ENCODE assay signal across 8 cellular contexts in genomic region chr14:76151398-76152332, GRCh38. TPM values are rescaled to one million over a fixed set of nuclear protein-coding genes. Genes with fewer than 3 reads are reported as not detected.
DNase-seq lines count a peak whose midpoint lies in the region; ATAC-seq and TF ChIP-seq lines count a peak whose summit lies in the region.

Gene GPATCH2L (plus strand): TSS chr14:76151922. CDS start chr14:76154364, 2,442 bp downstream.

- CTCF ChIA-PET in activated CD4-positive, alpha-beta T cell treated with anti-CD3 and anti-CD28 coated beads, Interleukin-2, amount 10 ng/mL, durations not matched to agents 7 days and 5 days (lab: Charles Lee), result interaction anchor here (1.5 kb wide), 1 partner anchor 10 kb away, joined by 4 read pairs; no protein-coding TSS in a partner anchor

- peaks cover 53% of the 10 kb centered on the region for H3K4me1 Mint-ChIP-seq in activated CD4-positive, alpha-beta T cell treated with anti-CD3 and anti-CD28 coated beads, Interleukin-2, amount 10 ng/mL, durations not matched to agents 7 days and 5 days

- intact Hi-C loops in left lung (cut with DNase I), result no loop called here

- TF ChIP-seq CTCF in left lung (IDR thresholded peaks at IDR 0.05), result no peak

- peak within 1 kb of the TSS; percentile 85 to 99 (median 94) for H3K4me2 ChIP-seq in BLaER1 treated with 17β-estradiol and CSF1 and Interleukin-3, amounts not matched to agents 10 nM and 100 nM

- peaks cover 39 to 43% (median 41%) of the 10 kb centered on the region in 11 experiments for H4K20me1 ChIP-seq in BLaER1 treated with 17β-estradiol and CSF1 and Interleukin-3, amounts not matched to agents 10 nM and 100 nM

- POLR2A ChIA-PET in activated CD4-positive, alpha-beta T cell treated with anti-CD3 and anti-CD28 coated beads, Interleukin-2, amount 10 ng/mL, durations not matched to agents 7 days and 5 days (lab: Charles Lee), result interaction anchor here (0.5 kb wide), 1 partner anchor 295 kb away, joined by 10 read pairs; no protein-coding TSS in a partner anchor

- no peaks in the 10 kb centered on the region for H3K27me3 ChIP-seq in BLaER1 treated with 17β-estradiol and CSF1 and Interleukin-3, amounts not matched to agents 10 nM and 100 nM
- H3K27me3 ChIP-seq in left lung, result peaks cover 0 to 11% of the 10 kb centered on the region in 2 donors

- ATAC-seq in HG03457 (IDR thresholded peaks at IDR 0.05; ENCODE audit: unreplicated experiment) (peak; percentile 63), left lung (peak; percentile 100)

- H3K4me1 ChIP-seq in BLaER1 treated with 17β-estradiol and CSF1 and Interleukin-3, amounts not matched to agents 10 nM and 100 nM, result peaks cover 41 to 52% (median 45%) of the 10 kb centered on the region in 10 experiments
- peaks cover 23 to 44% of the 10 kb centered on the region in 2 donors for H3K4me1 ChIP-seq in left lung

- peaks cover 0 to 11% (median 0%) of the 10 kb centered on the region in 11 experiments; a peak in 2 of 22 replicates for H3K9me3 ChIP-seq in BLaER1 treated with 17β-estradiol and CSF1 and Interleukin-3, amounts not matched to agents 10 nM and 100 nM (replicated peaks in 1 of 11)
- H3K9me3 ChIP-seq in left lung, result no peaks in the 10 kb centered on the region

- peak within 1 kb of the TSS; percentile 92 to 99 (median 96) for H3K27ac ChIP-seq in BLaER1 treated with 17β-estradiol and CSF1 and Interleukin-3, amounts not matched to agents 10 nM and 100 nM
- H3K27ac ChIP-seq in left lung, result peak within 1 kb of the TSS; percentile 87 to 94

- DNase-seq in GM19240 (ENCODE audit: insufficient read length, low spot score) (peak; percentile 91), NCI-H526 treated with DMSO at 0.1 percent for 48 hours (lab: John Stamatoyannopoulos, UW) (peak; percentile 69), dedifferentiated amniotic fluid mesenchymal stem cell (ENCODE audit: extremely low spot score) (peak; percentile 91), left lung (peak; percentile 94 to 97)
- peak; percentile 97 for DNase-seq in activated CD4-positive, alpha-beta T cell treated with anti-CD3 and anti-CD28 coated beads, Interleukin-2, amount 10 ng/mL, durations not matched to agents 7 days and 5 days
- peak; percentile 95 for DNase-seq in stimulated activated CD4-positive, alpha-beta T cell treated with anti-CD3 and anti-CD28 coated beads, Interleukin-2, amount 100 ng/mL, for 4 hours (ENCODE audit: low read depth)

- peaks cover 23 to 29% (median 26%) of the 10 kb centered on the region in 11 experiments for H3K36me3 ChIP-seq in BLaER1 treated with 17β-estradiol and CSF1 and Interleukin-3, amounts not matched to agents 10 nM and 100 nM
- H3K36me3 ChIP-seq in left lung, result peaks cover 0 to 19% of the 10 kb centered on the region in 2 donors

- peak within 1 kb of the TSS; percentile 85 to 98 (median 94) for H3K4me3 ChIP-seq in BLaER1 treated with 17β-estradiol and CSF1 and Interleukin-3, amounts not matched to agents 10 nM and 100 nM
- H3K4me3 ChIP-seq in left lung, result peak within 1 kb of the TSS; percentile 97 to 99

- peak within 1 kb of the TSS; percentile 98 for H3K27ac Mint-ChIP-seq in activated CD4-positive, alpha-beta T cell treated with anti-CD3 and anti-CD28 coated beads, Interleukin-2, amount 10 ng/mL, durations not matched to agents 7 days and 5 days

- peaks cover 39% of the 10 kb centered on the region for H3K36me3 Mint-ChIP-seq in activated CD4-positive, alpha-beta T cell treated with anti-CD3 and anti-CD28 coated beads, Interleukin-2, amount 10 ng/mL, durations not matched to agents 7 days and 5 days (ENCODE audit: low read depth)

- H3K9me3 Mint-ChIP-seq in activated CD4-positive, alpha-beta T cell treated with anti-CD3 and anti-CD28 coated beads, Interleukin-2, amount 10 ng/mL, durations not matched to agents 7 days and 5 days, result peaks cover 8% of the 10 kb centered on the region

- H3K27me3 Mint-ChIP-seq in activated CD4-positive, alpha-beta T cell treated with anti-CD3 and anti-CD28 coated beads, Interleukin-2, amount 10 ng/mL, durations not matched to agents 7 days and 5 days, result no peaks in the 10 kb centered on the region

- peak within 1 kb of the TSS; percentile 85 for H3K4me3 Mint-ChIP-seq in activated CD4-positive, alpha-beta T cell treated with anti-CD3 and anti-CD28 coated beads, Interleukin-2, amount 10 ng/mL, durations not matched to agents 7 days and 5 days

- H3K9ac ChIP-seq in BLaER1 treated with 17β-estradiol and CSF1 and Interleukin-3, amounts not matched to agents 10 nM and 100 nM, result peak within 1 kb of the TSS; percentile 90 to 99 (median 96)

RNA-seq across cellular contexts. Expression of gene GPATCH2L, which starts in this region (rescaled TPM):
- total RNA-seq in activated CD4-positive, alpha-beta T cell treated with anti-CD3 and anti-CD28 coated beads, Interleukin-2, amount 10 ng/mL, durations not matched to agents 7 days and 5 days, result 10 to 100 TPM; 41.8 to 51.9 TPM
- 10 to 100 TPM; 40.0 to 50.5 TPM for total RNA-seq in left lung

Comparison
In these comparisons a context has a peak if more than half of its experiments do, and no peak if none do; other contexts are left out.
1. Peak in every context shown above with its lines: DNase-seq, ATAC-seq, H3K4me3 ChIP-seq and H3K27ac ChIP-seq.